ENCODE assay signal across 13 cellular contexts in genomic region chr14:98161366-98161765, GRCh38.
"Had no signal": no experiment of that assay in that cellular context is flagged by ENCODE, and none has a peak within 500 bp of the region (broad histone marks: within the 10 kb centered on the region; RNA-seq: fewer than 3 reads in every experiment).

No MANE protein-coding gene starts in this region.

- H3K4me3 ChIP-seq: ascending aorta, esophagus muscularis mucosa, SK-N-MC, stomach, thoracic aorta had no signal

- DNase-seq: activated CD4-positive, CD25-positive, alpha-beta regulatory T cell treated with anti-CD3 and anti-CD28 coated beads, Interleukin-2, amount 50 U/mL, for 72 hours; activated gamma-delta T cell; activated T-cell treated with anti-CD3 and anti-CD28 coated beads, Interleukin-2, amount 50 U/mL, for 4 hours; foreskin fibroblast; mesendoderm; nephron progenitor cell; stomach; T-helper 1 cell had no signal

- H3K27me3 ChIP-seq: ascending aorta had no signal

- H3K27ac ChIP-seq: ascending aorta, esophagus muscularis mucosa, SK-N-MC, stomach, thoracic aorta had no signal

- ATAC-seq: activated T-cell treated with anti-CD3 and anti-CD28 coated beads, Interleukin-2, amount 50 U/mL, for 4 hours; sciatic nerve had no signal

- H3K36me3 ChIP-seq: ascending aorta, esophagus muscularis mucosa, stomach, thoracic aorta had no signal

- H3K4me3 Mint-ChIP-seq: activated T-cell treated with anti-CD3 and anti-CD28 coated beads, Interleukin-2, amount 50 U/mL, for 4 hours; nephron progenitor cell had no signal

- H3K9me3 Mint-ChIP-seq: activated T-cell treated with anti-CD3 and anti-CD28 coated beads, Interleukin-2, amount 50 U/mL, for 4 hours; nephron progenitor cell had no signal

- H3K9me3 ChIP-seq: ascending aorta, esophagus muscularis mucosa, stomach, thoracic aorta had no signal

- H3K27ac Mint-ChIP-seq: nephron progenitor cell had no signal

- H3K4me1 ChIP-seq: ascending aorta, esophagus muscularis mucosa, stomach had no signal
